9 cellular contexts compared by ENCODE assay signal in the genomic region with DNA sequence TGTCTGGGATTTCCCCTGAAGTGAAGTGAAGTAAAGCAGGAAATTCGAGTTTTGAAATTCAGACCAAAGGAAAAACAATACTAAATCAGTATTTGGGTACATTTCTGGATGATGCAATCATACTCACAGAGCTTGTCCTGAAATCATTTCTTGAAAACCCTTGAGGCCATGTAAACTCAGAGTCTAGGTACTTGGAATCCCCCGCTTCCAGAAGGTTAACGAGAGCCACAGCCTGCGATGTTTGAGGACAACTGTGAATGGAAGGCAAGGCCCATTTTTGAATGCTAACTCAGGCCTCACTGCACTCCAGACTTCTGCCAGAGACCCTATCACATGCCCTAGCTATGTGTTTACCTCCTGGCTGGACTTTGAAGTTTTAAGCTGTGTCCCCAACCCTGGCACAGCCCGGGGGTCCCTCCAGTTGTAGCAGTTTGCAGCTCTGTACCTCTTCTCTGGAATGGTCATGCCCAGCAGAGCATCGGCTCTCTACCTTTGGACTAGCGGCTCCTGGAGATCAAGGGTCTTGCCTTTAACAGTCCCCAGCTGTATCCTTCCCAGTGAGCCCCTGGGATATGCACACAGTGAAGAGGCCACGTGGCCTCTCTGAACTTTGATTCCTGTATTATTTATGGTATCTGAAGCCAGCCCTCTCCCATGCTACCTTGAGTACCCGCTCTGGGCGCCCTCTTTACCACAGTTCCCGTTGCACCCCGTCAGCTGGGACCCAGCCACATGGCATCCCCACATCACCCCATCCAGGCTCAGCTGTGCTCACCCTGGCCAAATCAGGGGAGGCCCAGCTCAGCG. TPM values are rescaled to one million over a fixed set of nuclear protein-coding genes. Genes with fewer than 3 reads are reported as not detected.
DNase-seq lines count a peak whose midpoint lies in the region; ATAC-seq and TF ChIP-seq lines count a peak whose summit lies in the region.
"Had no signal": no experiment of that assay in that cellular context is flagged by ENCODE, and none has a peak within 500 bp of the region (broad histone marks: within the 10 kb centered on the region; RNA-seq: fewer than 3 reads in every experiment).

No MANE protein-coding gene starts in this region.

- no peaks in the 10 kb centered on the region for H4K20me1 ChIP-seq in MM.1S (ENCODE audit: insufficient read depth, low read length)

- no peak overlapping the region for H3K9ac ChIP-seq in MM.1S (ENCODE audit: low read length)

- H3K9me2 ChIP-seq in MM.1S (replicated peaks; ENCODE audit: insufficient read depth, low read length), result no peaks in the 10 kb centered on the region

- peak overlapping the region; percentile 74 for H3K27ac Mint-ChIP-seq in activated T-helper 2 cell treated with anti-CD3 and anti-CD28 coated beads, Interferon-gamma antibody, Interleukin-2, Interleukin-4, amounts not matched to agents 10 μg/mL and 5 μg/mL and 100 μg/mL, durations not matched to agents 14 hours and 24 hours and 36 hours
- H3K27ac Mint-ChIP-seq in stimulated activated naive CD8-positive, alpha-beta T cell treated with anti-CD3 and anti-CD28 coated beads, Interleukin-15, amount 100 ng/mL, for 72 hours, result peak overlapping the region; percentile 92 to 96

- no peak overlapping the region for H3K27ac ChIP-seq in MM.1S (ENCODE audit: low read length)

- H2AFZ ChIP-seq in MM.1S (ENCODE audit: low read length), result no peak overlapping the region

- ATAC-seq in stimulated activated naive CD8-positive, alpha-beta T cell treated with anti-CD3 and anti-CD28 coated beads, Interleukin-15, amount 100 ng/mL, for 72 hours, result peak; percentile 60

- intact Hi-C loops in activated T-helper 2 cell treated with anti-CD3 and anti-CD28 coated beads, Interferon-gamma antibody, Interleukin-2, Interleukin-4, amounts not matched to agents 10 μg/mL and 5 μg/mL and 100 μg/mL, durations not matched to agents 14 hours and 24 hours and 36 hours (cut with micrococcal nuclease), result loop anchor here (5.0 kb wide), 1 partner anchor 141 kb away; no protein-coding TSS in a partner anchor

- H3F3A ChIP-seq in MM.1S (ENCODE audit: insufficient read depth, low read length), result no peaks in the 10 kb centered on the region

- no peaks in the 10 kb centered on the region for H3K9me3 ChIP-seq in MM.1S (replicated peaks; ENCODE audit: insufficient read depth, low read length)
- no peaks in the 10 kb centered on the region for H3K9me3 ChIP-seq in BE2C

- H3K4me3 ChIP-seq in MM.1S (ENCODE audit: low read length) (no peak overlapping the region), BE2C (ENCODE audit: low read depth, low read length) (no peak overlapping the region)

- peak; percentile 19 for DNase-seq in SKM-1 treated with dmso at 0.1 percent for 144 hours (lab: John Stamatoyannopoulos, UW; ENCODE audit: unreplicated experiment)
- DNase-seq in SKM-1 (lab: John Stamatoyannopoulos, UW; ENCODE audit: unreplicated experiment), result no peak
- peak; percentile 6 for DNase-seq in activated T-helper 2 cell treated with anti-CD3 and anti-CD28 coated beads, Interferon-gamma antibody, Interleukin-2, Interleukin-4, amounts not matched to agents 10 μg/mL and 5 μg/mL and 100 μg/mL, durations not matched to agents 14 hours and 24 hours and 36 hours (ENCODE audit: low spot score)
- DNase-seq in iris pigment epithelial cell (ENCODE audit: low read depth), result peak; percentile 94
- DNase-seq in stimulated activated naive CD8-positive, alpha-beta T cell treated with anti-CD3 and anti-CD28 coated beads, Interleukin-15, amount 100 ng/mL, for 72 hours, result peak in 1 of 2 donors; percentile 52
- no peak for DNase-seq in RKO (ENCODE audit: low spot score)
- DNase-seq in MM.1S, result no peak
- no peak for DNase-seq in BE2C
- DNase-seq: DND-41 had no signal

- TF ChIP-seq CTCF in MM.1S (IDR thresholded peaks at IDR 0.05; ENCODE audit: low read length) (no peak), BE2C (IDR thresholded peaks at IDR 0.05; ENCODE audit: low read depth, low read length) (no peak)

- H3K9me3 Mint-ChIP-seq in activated T-helper 2 cell treated with anti-CD3 and anti-CD28 coated beads, Interferon-gamma antibody, Interleukin-2, Interleukin-4, amounts not matched to agents 10 μg/mL and 5 μg/mL and 100 μg/mL, durations not matched to agents 14 hours and 24 hours and 36 hours, result no peaks in the 10 kb centered on the region
- H3K9me3 Mint-ChIP-seq in stimulated activated naive CD8-positive, alpha-beta T cell treated with anti-CD3 and anti-CD28 coated beads, Interleukin-15, amount 100 ng/mL, for 72 hours, result no peaks in the 10 kb centered on the region

- H3K4me1 Mint-ChIP-seq in activated T-helper 2 cell treated with anti-CD3 and anti-CD28 coated beads, Interferon-gamma antibody, Interleukin-2, Interleukin-4, amounts not matched to agents 10 μg/mL and 5 μg/mL and 100 μg/mL, durations not matched to agents 14 hours and 24 hours and 36 hours (ENCODE audit: low read depth), result peaks cover 45% of the 10 kb centered on the region
- H3K4me1 Mint-ChIP-seq in stimulated activated naive CD8-positive, alpha-beta T cell treated with anti-CD3 and anti-CD28 coated beads, Interleukin-15, amount 100 ng/mL, for 72 hours, result peaks cover 77% of the 10 kb centered on the region

- peak overlapping the region; percentile 28 for H3K4me3 Mint-ChIP-seq in activated T-helper 2 cell treated with anti-CD3 and anti-CD28 coated beads, Interferon-gamma antibody, Interleukin-2, Interleukin-4, amounts not matched to agents 10 μg/mL and 5 μg/mL and 100 μg/mL, durations not matched to agents 14 hours and 24 hours and 36 hours (ENCODE audit: low read depth)
- peak overlapping the region; percentile 49 to 53 for H3K4me3 Mint-ChIP-seq in stimulated activated naive CD8-positive, alpha-beta T cell treated with anti-CD3 and anti-CD28 coated beads, Interleukin-15, amount 100 ng/mL, for 72 hours

- H3K27me3 ChIP-seq in MM.1S (replicated peaks; ENCODE audit: insufficient read depth, low read length) (no peaks in the 10 kb centered on the region), BE2C (no peaks in the 10 kb centered on the region)

- H3K36me3 Mint-ChIP-seq in activated T-helper 2 cell treated with anti-CD3 and anti-CD28 coated beads, Interferon-gamma antibody, Interleukin-2, Interleukin-4, amounts not matched to agents 10 μg/mL and 5 μg/mL and 100 μg/mL, durations not matched to agents 14 hours and 24 hours and 36 hours (ENCODE audit: low read depth), result no peaks in the 10 kb centered on the region

- H3K4me2 ChIP-seq in MM.1S (ENCODE audit: low read depth, low read length), result no peak overlapping the region

- no peaks in the 10 kb centered on the region for H3K79me2 ChIP-seq in MM.1S (ENCODE audit: low read length)

- H3K36me3 ChIP-seq in MM.1S (replicated peaks; ENCODE audit: insufficient read depth, low read length) (no peaks in the 10 kb centered on the region), BE2C (no peaks in the 10 kb centered on the region)

- H3K27me3 Mint-ChIP-seq in activated T-helper 2 cell treated with anti-CD3 and anti-CD28 coated beads, Interferon-gamma antibody, Interleukin-2, Interleukin-4, amounts not matched to agents 10 μg/mL and 5 μg/mL and 100 μg/mL, durations not matched to agents 14 hours and 24 hours and 36 hours (ENCODE audit: low read depth), result no peaks in the 10 kb centered on the region
- H3K27me3 Mint-ChIP-seq in stimulated activated naive CD8-positive, alpha-beta T cell treated with anti-CD3 and anti-CD28 coated beads, Interleukin-15, amount 100 ng/mL, for 72 hours, result no peaks in the 10 kb centered on the region

- H3K4me1 ChIP-seq in MM.1S (ENCODE audit: low read length), result peaks cover 10% of the 10 kb centered on the region
- H3K4me1 ChIP-seq in BE2C, result peaks cover 8% of the 10 kb centered on the region

RNA-seq across cellular contexts. Expression of gene FTH1, which starts 5.6 kb away (rescaled TPM):
- total RNA-seq in activated T-helper 2 cell treated with anti-CD3 and anti-CD28 coated beads, Interferon-gamma antibody, Interleukin-2, Interleukin-4, amounts not matched to agents 10 μg/mL and 5 μg/mL and 100 μg/mL, durations not matched to agents 14 hours and 24 hours and 36 hours, result 568 and 585 TPM in 2 replicates
- polyA plus RNA-seq in BE2C (2012; ENCODE audit: insufficient read depth, insufficient read length, low read depth), result 1,702 TPM

RNA-seq across cellular contexts. Expression of gene BEST1, which starts 22.8 kb away (rescaled TPM):
- total RNA-seq in activated T-helper 2 cell treated with anti-CD3 and anti-CD28 coated beads, Interferon-gamma antibody, Interleukin-2, Interleukin-4, amounts not matched to agents 10 μg/mL and 5 μg/mL and 100 μg/mL, durations not matched to agents 14 hours and 24 hours and 36 hours, result 0.09 TPM in 1 of 2 replicates, not detected in the other
- 1.5 TPM for polyA plus RNA-seq in BE2C (2012; ENCODE audit: insufficient read depth, insufficient read length, low read depth)

RNA-seq across cellular contexts. Expression of gene RAB3IL1, which starts 55.6 kb away (rescaled TPM):
- total RNA-seq in activated T-helper 2 cell treated with anti-CD3 and anti-CD28 coated beads, Interferon-gamma antibody, Interleukin-2, Interleukin-4, amounts not matched to agents 10 μg/mL and 5 μg/mL and 100 μg/mL, durations not matched to agents 14 hours and 24 hours and 36 hours, result 0.09 TPM in 1 of 2 replicates, not detected in the other
- 42.9 TPM for polyA plus RNA-seq in BE2C (2012; ENCODE audit: insufficient read depth, insufficient read length, low read depth)

Comparison
In these comparisons a context has a peak if more than half of its experiments do, and no peak if none do; other contexts are left out.
1. DNase-seq: peak in SKM-1 treated with dmso at 0.1 percent for 144 hours (single experiment), activated T-helper 2 cell treated with anti-CD3 and anti-CD28 coated beads, Interferon-gamma antibody, Interleukin-2, Interleukin-4, amounts not matched to agents 10 μg/mL and 5 μg/mL and 100 μg/mL, durations not matched to agents 14 hours and 24 hours and 36 hours (single experiment) and iris pigment epithelial cell (single experiment); none in SKM-1 (single experiment), RKO (single experiment), MM.1S (single experiment) and BE2C (single experiment).